Comparison of ENCODE assay signal across 1 cellular context in the genomic region with DNA sequence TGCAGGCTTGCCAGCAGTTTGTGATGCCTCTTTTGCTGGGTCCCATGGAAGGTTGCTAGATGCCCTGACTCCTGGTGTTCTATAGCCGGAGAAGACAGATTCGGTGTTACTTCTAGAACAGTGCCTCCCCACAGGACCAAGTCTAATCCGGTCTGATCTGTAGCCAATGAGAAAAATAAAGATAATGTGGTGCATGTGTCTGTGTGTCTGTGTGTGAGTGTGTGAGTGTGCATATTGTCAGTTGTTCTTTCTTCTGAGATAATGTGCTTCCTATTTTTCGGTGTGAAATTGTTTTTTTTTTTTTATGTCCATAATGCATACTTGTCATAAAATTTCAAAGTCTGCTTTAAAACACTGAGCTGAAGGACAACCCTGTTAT.
TF ChIP-seq lines count a peak whose summit lies in the region.

No MANE protein-coding gene starts in this region.

TF ChIP-seq in GM23338, 12 proteins besides CTCF, POLR2A, EP300 and RAD21 (continued from another document):
- TF ChIP-seq ZNF462 (CRISPR knock-in tag; IDR thresholded peaks at IDR 0.05) (no peak), ZNF331 (CRISPR knock-in tag; IDR thresholded peaks at IDR 0.05; ENCODE audit: low read depth) (no peak)
